1 cellular context compared by ENCODE assay signal in genomic region chr12:53463802-53464375, GRCh38.
A peak's percentile ranks its signal among the peaks of the same experiment; 100 is the strongest.
TF ChIP-seq lines count a peak whose summit lies in the region.

No MANE protein-coding gene starts in this region.

TF ChIP-seq in H1, 55 proteins besides CTCF, POLR2A, EP300 and RAD21:
- TF ChIP-seq USF2 (IDR thresholded peaks at IDR 0.05; ENCODE audit: low read length) = no peak
- no peak for TF ChIP-seq PHF8 (conservative IDR thresholded peaks at IDR 0.05; ENCODE audit: low read depth, low read length)
- peak; percentile 4; the same call in 1 of the 2 replicates for TF ChIP-seq POLR2AphosphoS5 (IDR thresholded peaks at IDR 0.05; ENCODE audit: low read depth, low read length)
- no peak for TF ChIP-seq CHD1 (IDR thresholded peaks at IDR 0.05; ENCODE audit: low read depth, low read length)
- no peak for TF ChIP-seq CBX5 (IDR thresholded peaks at IDR 0.05; ENCODE audit: low read depth, low read length)
- TF ChIP-seq EGR1 (IDR thresholded peaks at IDR 0.05; ENCODE audit: borderline replicate concordance, low read depth, low read length) = no peak
- no peak for TF ChIP-seq SUZ12 (IDR thresholded peaks at IDR 0.05; ENCODE audit: low read length)
- no peak for TF ChIP-seq YY1 (IDR thresholded peaks at IDR 0.05; ENCODE audit: low read depth, low read length)
